Comparison of ENCODE assay signal across 8 cellular contexts in the genomic region with DNA sequence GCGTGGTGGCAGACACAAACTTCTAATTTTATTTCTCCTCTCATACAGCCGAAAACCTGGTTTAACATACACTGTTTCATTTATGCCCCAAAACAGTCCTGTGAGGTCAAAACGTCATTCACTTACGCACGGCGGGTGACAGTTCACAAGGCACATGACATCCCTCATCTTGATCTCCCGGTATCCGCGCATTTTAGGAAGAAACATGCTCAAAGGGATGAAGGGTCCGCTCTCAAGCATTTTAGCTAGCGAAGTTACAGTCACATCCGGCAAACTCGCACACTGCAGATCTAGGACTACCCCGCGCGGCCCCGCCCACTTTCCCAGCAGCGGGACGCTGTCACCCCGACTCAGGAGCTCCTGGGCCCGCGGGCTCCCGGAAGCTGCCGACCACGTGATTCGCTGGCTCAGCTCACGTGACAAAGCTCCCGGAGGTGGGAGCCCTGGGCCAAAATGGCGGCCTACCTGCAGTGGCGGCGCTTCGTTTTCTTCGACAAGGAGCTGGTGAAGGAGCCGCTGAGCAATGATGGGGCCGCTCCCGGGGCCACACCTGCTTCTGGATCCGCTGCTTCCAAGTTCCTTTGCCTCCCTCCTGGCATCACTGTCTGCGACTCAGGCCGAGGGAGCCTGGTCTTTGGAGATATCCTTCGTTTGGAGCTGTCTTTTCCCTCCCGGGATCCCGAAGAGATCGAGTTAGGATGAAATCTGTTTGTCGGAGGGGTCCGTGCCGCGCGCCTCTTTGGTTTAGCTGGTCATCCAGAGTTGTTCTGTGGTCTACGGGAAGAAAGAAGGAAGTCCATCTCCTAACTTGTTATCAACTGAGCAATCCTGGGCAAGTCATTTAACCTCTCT. TPM values are rescaled to one million over a fixed set of nuclear protein-coding genes. Genes with fewer than 3 reads are reported as not detected.
DNase-seq lines count a peak whose midpoint lies in the region; ATAC-seq, FAIRE-seq and TF ChIP-seq lines count a peak whose summit lies in the region.

A gene (plus strand): TSS at position 448 of the 852 bp plus-strand sequence. CDS start 6 bp downstream, at position 454.

- peak within 1 kb of the TSS; percentile 98 for H3K4me2 ChIP-seq in HepG2 (ENCODE audit: low read depth, low read length)

- H3K4me3 ChIP-seq in HepG2 (replicated peaks in 1 of 3; ENCODE audit: insufficient read depth in 1 of 3, low read depth in 2 of 3, low read length in 3 of 3), result peak within 1 kb of the TSS; percentile 97 to 98 (median 97)

- peaks cover 9 to 26% of the 10 kb centered on the region in 2 experiments; a peak in 4 of 5 replicates for H3K36me3 ChIP-seq in HepG2 (replicated peaks in 1 of 2; ENCODE audit: control insufficient read depth in 1 of 2, insufficient read depth in 2 of 2, low read length in 2 of 2)

- peak within 1 kb of the TSS; percentile 83 for H3K27ac ChIP-seq in HepG2 (ENCODE audit: extremely low read length, insufficient read depth, low read length)

- H3K79me2 ChIP-seq in HepG2 (ENCODE audit: insufficient read depth, low read length), result peaks cover 16% of the 10 kb centered on the region

- peak; percentile 75 to 97 (median 94) for DNase-seq in C1 segment of cervical spinal cord (lab: John Stamatoyannopoulos, UW)
- peak; percentile 94 for DNase-seq in NCI-H774 (lab: John Stamatoyannopoulos, UW)
- DNase-seq in activated CD4-positive, alpha-beta T cell treated with anti-CD3 and anti-CD28 coated beads, Interleukin-2, amount 50 U/mL, for 4 hours, result peak; percentile 97 to 98
- peak; percentile 97 for DNase-seq in dermis blood vessel endothelial cell
- peak; percentile 92 for DNase-seq in HepG2 (ENCODE audit: low spot score)
- peak; percentile 99 for DNase-seq in stimulated activated CD4-positive, alpha-beta T cell treated with anti-CD3 and anti-CD28 coated beads, Interleukin-4, amount 100 ng/mL, for 1 hour

- in situ Hi-C loops in HepG2 (cut with HindIII; ENCODE audit: extremely low pct_ligation_motif_present, low pct_unique_long_range_greater_than_20kb), result no loop called here

- peak within 1 kb of the TSS; percentile 92 for H2AFZ ChIP-seq in HepG2 (ENCODE audit: low read length)

- no TSS peak for BruUV-seq in HepG2 (replicated peaks; lab: Mats Ljungman, UMichigan)

- TF ChIP-seq POLR2A in HepG2 (IDR thresholded peaks at IDR 0.05; ENCODE audit: insufficient read depth in 1 of 2, low read depth in 2 of 2, low read length in 2 of 2), result peak; percentile 70 to 82

- intact Hi-C loops in HepG2 (cut with micrococcal nuclease; ENCODE audit: unreplicated experiment), result loop anchor here (1.0 kb wide), 1 partner anchor 10 kb away; a partner anchor contains a TSS

- H4K20me1 ChIP-seq in HepG2 (ENCODE audit: insufficient read depth, low read length), result no peaks in the 10 kb centered on the region

- CTCF ChIA-PET in HepG2 (lab: Yijun Ruan, JAX; ENCODE audit: low intra/inter-chr PET ratio, low total read pairs), result interaction anchor here (0.7 kb wide), 1 partner anchor 28 kb away, joined by 3 read pairs; a partner anchor contains a TSS

- H3K9ac ChIP-seq in HepG2 (ENCODE audit: insufficient read depth, low read depth, low read length), result peak within 1 kb of the TSS; percentile 95

- POLR2A ChIA-PET in HepG2 (lab: Yijun Ruan, JAX), result interaction anchor here (0.6 to 3.4 kb wide), 31 partner anchors 10 to 855 kb away, joined by 3 to 90 read pairs (median 6); a partner anchor contains a TSS

- peaks cover 25% of the 10 kb centered on the region for H3K4me1 ChIP-seq in HepG2 (ENCODE audit: insufficient read depth, low read length)

- 1% methylated on average over 41 of the region's 49 CpGs for WGBS in HepG2 (ENCODE audit: low lambda C conversion rate)

- H3K9me3 ChIP-seq in HepG2 (ENCODE audit: low read length), result no peaks in the 10 kb centered on the region

- TF ChIP-seq EP300 in HepG2 (IDR thresholded peaks at IDR 0.05; ENCODE audit: low read depth in 2 of 2, low read length in 2 of 2) (peak in 1 of 2 experiments; percentile 20; a peak in 1 of 4 replicates), HepG2 (CRISPR knock-in tag; IDR thresholded peaks at IDR 0.05; ENCODE audit: borderline replicate concordance) (no peak)

- FAIRE-seq in HepG2 (lab: Jason Lieb, UNC), result peak; percentile 82

- TF ChIP-seq CTCF in HepG2 (CRISPR knock-in tag; IDR thresholded peaks at IDR 0.05), result peak; percentile 12; the same call in 1 of the 2 replicates

- ATAC-seq in GM19351 (IDR thresholded peaks at IDR 0.05; ENCODE audit: unreplicated experiment), result peak; percentile 97
- peak; percentile 93 for ATAC-seq in HG03521 (IDR thresholded peaks at IDR 0.05; ENCODE audit: unreplicated experiment)
- ATAC-seq in HepG2, result peak; percentile 98

- TF ChIP-seq RAD21 in HepG2 (CRISPR knock-in tag; IDR thresholded peaks at IDR 0.05), result no peak

- no peaks in the 10 kb centered on the region; a peak in 1 of 5 replicates for H3K27me3 ChIP-seq in HepG2 (ENCODE audit: control insufficient read depth in 1 of 2, insufficient read depth in 2 of 2, low read length in 2 of 2)

TF ChIP-seq in HepG2, 621 proteins besides CTCF, POLR2A, EP300 and RAD21 (continues in another document):
- TF ChIP-seq EEA1 (CRISPR knock-in tag; IDR thresholded peaks at IDR 0.05; ENCODE audit: borderline replicate concordance) (no peak), GATAD2A (CRISPR knock-in tag; IDR thresholded peaks at IDR 0.05) (peak; percentile 69), ZNF564 (CRISPR knock-in tag; IDR thresholded peaks at IDR 0.05) (no peak), ZNF501 (CRISPR knock-in tag; IDR thresholded peaks at IDR 0.05) (peak; percentile 85), MED1 (CRISPR knock-in tag; IDR thresholded peaks at IDR 0.05) (peak; percentile 60), HOXA7 (CRISPR knock-in tag; IDR thresholded peaks at IDR 0.05) (no peak), MYC (CRISPR knock-in tag; IDR thresholded peaks at IDR 0.05; ENCODE audit: borderline replicate concordance) (peak; percentile 67; the same call in 1 of the 2 replicates), FLYWCH1 (CRISPR knock-in tag; IDR thresholded peaks at IDR 0.05) (no peak), HDAC2 (CRISPR knock-in tag; IDR thresholded peaks at IDR 0.05) (peak; percentile 77), RFXANK (CRISPR knock-in tag; IDR thresholded peaks at IDR 0.05) (no peak), ZNF83 (CRISPR knock-in tag; IDR thresholded peaks at IDR 0.05; ENCODE audit: borderline replicate concordance) (no peak), ETV5 (CRISPR knock-in tag; IDR thresholded peaks at IDR 0.05; ENCODE audit: borderline replicate concordance) (peak; percentile 78), ZNF343 (CRISPR knock-in tag; IDR thresholded peaks at IDR 0.05) (no peak), KLF16 (CRISPR knock-in tag; IDR thresholded peaks at IDR 0.05) (peak in 1 of 2 experiments; percentile 87; a peak in 2 of 4 replicates), HOXA3 (CRISPR knock-in tag; IDR thresholded peaks at IDR 0.05) (peak; percentile 84)
- TF ChIP-seq, protein P1, sequence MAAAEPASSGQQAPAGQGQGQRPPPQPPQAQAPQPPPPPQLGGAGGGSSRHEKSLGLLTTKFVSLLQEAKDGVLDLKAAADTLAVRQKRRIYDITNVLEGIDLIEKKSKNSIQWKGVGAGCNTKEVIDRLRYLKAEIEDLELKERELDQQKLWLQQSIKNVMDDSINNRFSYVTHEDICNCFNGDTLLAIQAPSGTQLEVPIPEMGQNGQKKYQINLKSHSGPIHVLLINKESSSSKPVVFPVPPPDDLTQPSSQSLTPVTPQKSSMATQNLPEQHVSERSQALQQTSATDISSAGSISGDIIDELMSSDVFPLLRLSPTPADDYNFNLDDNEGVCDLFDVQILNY (CRISPR knock-in tag; conservative IDR thresholded peaks at IDR 0.05), result peak; percentile 62; the same call in 1 of the 2 replicates
- TF ChIP-seq, protein P2, sequence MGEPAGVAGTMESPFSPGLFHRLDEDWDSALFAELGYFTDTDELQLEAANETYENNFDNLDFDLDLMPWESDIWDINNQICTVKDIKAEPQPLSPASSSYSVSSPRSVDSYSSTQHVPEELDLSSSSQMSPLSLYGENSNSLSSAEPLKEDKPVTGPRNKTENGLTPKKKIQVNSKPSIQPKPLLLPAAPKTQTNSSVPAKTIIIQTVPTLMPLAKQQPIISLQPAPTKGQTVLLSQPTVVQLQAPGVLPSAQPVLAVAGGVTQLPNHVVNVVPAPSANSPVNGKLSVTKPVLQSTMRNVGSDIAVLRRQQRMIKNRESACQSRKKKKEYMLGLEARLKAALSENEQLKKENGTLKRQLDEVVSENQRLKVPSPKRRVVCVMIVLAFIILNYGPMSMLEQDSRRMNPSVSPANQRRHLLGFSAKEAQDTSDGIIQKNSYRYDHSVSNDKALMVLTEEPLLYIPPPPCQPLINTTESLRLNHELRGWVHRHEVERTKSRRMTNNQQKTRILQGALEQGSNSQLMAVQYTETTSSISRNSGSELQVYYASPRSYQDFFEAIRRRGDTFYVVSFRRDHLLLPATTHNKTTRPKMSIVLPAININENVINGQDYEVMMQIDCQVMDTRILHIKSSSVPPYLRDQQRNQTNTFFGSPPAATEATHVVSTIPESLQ (CRISPR knock-in tag; conservative IDR thresholded peaks at IDR 0.05), result no peak

RNA-seq across cellular contexts. Expression of the gene that starts here (rescaled TPM):
- total RNA-seq in dermis blood vessel endothelial cell (24.6 and 25.7 TPM in 2 replicates), HepG2 (2016; rRNA removed; fragmentation: Illumina TruSeq; extraction: Trizol) (21.6 and 23.3 TPM in 2 replicates)
- total RNA-seq in HepG2 (2016; cell fraction: cytosol; rRNA removed; fragmentation: Illumina TruSeq; extraction: Trizol; ENCODE audit: low read depth), result 6.4 and 6.5 TPM in 2 replicates
- total RNA-seq in HepG2 (2016; cell fraction: insoluble cytoplasmic fraction; rRNA removed; fragmentation: Illumina TruSeq; extraction: Trizol), result 21.3 and 22.8 TPM in 2 replicates
- 9.2 and 11.1 TPM in 2 replicates for total RNA-seq in HepG2 (2016; cell fraction: membrane; rRNA removed; fragmentation: Illumina TruSeq; extraction: Trizol)
- 21.4 and 23.5 TPM in 2 replicates for total RNA-seq in HepG2 (2016; cell fraction: nucleus; rRNA removed; fragmentation: Illumina TruSeq; extraction: Trizol)
- 13.7 and 18.9 TPM in 2 replicates for polyA plus RNA-seq in HepG2 (2011; rRNA removed)
- 9.2 and 10.9 TPM in 2 replicates for polyA plus RNA-seq in HepG2 (2011; cell fraction: cytosol; rRNA removed)
- 37.3 and 44.1 TPM in 2 replicates for polyA plus RNA-seq in HepG2 (2011; cell fraction: nucleus; rRNA removed)
- polyA plus RNA-seq in HepG2 (2012), result 15.7 and 19.6 TPM in 2 replicates
- 4.7 and 5.9 TPM in 2 replicates for polyA plus RNA-seq in HepG2 (2016; cell fraction: cytosol; fragmentation: Illumina TruSeq; extraction: Trizol; ENCODE audit: low read depth)
- 21.2 and 24.0 TPM in 2 replicates for polyA plus RNA-seq in HepG2 (2016; cell fraction: insoluble cytoplasmic fraction; fragmentation: Illumina TruSeq; extraction: Trizol; ENCODE audit: low read depth)
- polyA plus RNA-seq in HepG2 (2016; cell fraction: membrane; fragmentation: Illumina TruSeq; extraction: Trizol; ENCODE audit: low read depth), result 7.4 and 8.7 TPM in 2 replicates
- polyA plus RNA-seq in HepG2 (2016; cell fraction: nucleus; fragmentation: Illumina TruSeq; extraction: Trizol; ENCODE audit: insufficient read depth, low read depth), result 43.3 and 60.4 TPM in 2 replicates
- polyA minus RNA-seq in HepG2 (2011; rRNA and poly(A)+ RNA removed; ENCODE audit: low replicate concordance), result 22.7 and 23.9 TPM in 2 replicates
- 8.7 and 13.0 TPM in 2 replicates for polyA minus RNA-seq in HepG2 (2011; cell fraction: cytosol; rRNA and poly(A)+ RNA removed)
- 23.0 and 26.8 TPM in 2 replicates for polyA minus RNA-seq in HepG2 (2011; cell fraction: nucleus; rRNA and poly(A)+ RNA removed)

Comparison
In these comparisons a context has a peak if more than half of its experiments do, and no peak if none do; other contexts are left out.
1. Peak in every context shown above with its lines: DNase-seq, ATAC-seq, H3K4me3 ChIP-seq and H3K27ac ChIP-seq.